In genomic region chr15:83057002-83057401, GRCh38 we compare ENCODE assay signal across 1 cellular context.
TF ChIP-seq lines count a peak whose summit lies in the region.

No MANE protein-coding gene starts in this region.

TF ChIP-seq in WTC11, 78 proteins besides CTCF, POLR2A, EP300 and RAD21:
- no peak for TF ChIP-seq RELA (CRISPR knock-in tag; IDR thresholded peaks at IDR 0.05; ENCODE audit: borderline replicate concordance)
- TF ChIP-seq STAT6 (CRISPR knock-in tag; conservative IDR thresholded peaks at IDR 0.05; ENCODE audit: low read depth), result no peak
- peak; percentile 41; the same call in 1 of the 2 replicates for TF ChIP-seq USF2 (CRISPR knock-in tag; IDR thresholded peaks at IDR 0.05)
